18 cellular contexts compared by ENCODE assay signal in the genomic region with DNA sequence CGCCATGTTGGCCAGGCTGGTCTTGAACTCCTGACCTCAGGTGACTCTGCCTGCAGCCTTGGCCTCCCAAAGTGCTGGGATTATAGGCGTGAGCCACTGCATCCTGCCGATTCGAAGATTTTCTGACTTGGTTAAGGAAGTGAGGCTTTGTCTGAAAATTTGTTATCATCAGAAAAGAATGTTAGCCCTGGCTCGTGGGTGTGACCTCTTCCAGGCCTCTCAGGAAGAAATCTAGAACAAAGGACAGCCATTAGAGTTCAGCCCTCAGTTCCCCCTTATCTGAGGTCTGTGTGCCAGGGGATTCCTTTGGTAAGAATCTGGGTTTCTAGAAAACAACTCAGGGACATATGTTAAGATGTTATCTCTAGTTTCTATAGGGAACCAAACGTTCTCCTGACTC. TPM values are rescaled to one million over a fixed set of nuclear protein-coding genes. Genes with fewer than 3 reads are reported as not detected.
A peak's percentile ranks its signal among the peaks of the same experiment; 100 is the strongest.
DNase-seq lines count a peak whose midpoint lies in the region; TF ChIP-seq lines count a peak whose summit lies in the region.
"Had no signal": no experiment of that assay in that cellular context is flagged by ENCODE, and none has a peak within 500 bp of the region (broad histone marks: within the 10 kb centered on the region; RNA-seq: fewer than 3 reads in every experiment).

No MANE protein-coding gene starts in this region.

- 40 to 50% methylated on average over 6 of the region's 6 CpGs for WGBS in tibial nerve, 2 donors

- H3K36me3 ChIP-seq in tibial nerve, result no peaks in the 10 kb centered on the region

- H3K4me1 Mint-ChIP-seq in HFFc6 (ENCODE audit: low read depth), result peaks cover 50% of the 10 kb centered on the region
- H3K4me1 Mint-ChIP-seq: activated CD8-positive, alpha-beta memory T cell treated with anti-CD3 and anti-CD28 coated beads, Interleukin-2, amount 10 ng/mL, durations not matched to agents 7 days and 5 days; B cell had no signal

- H3K27me3 ChIP-seq in tibial nerve, result peaks cover 0 to 13% of the 10 kb centered on the region in 2 donors

- H3K4me3 ChIP-seq in astrocyte of the spinal cord (ENCODE audit: low read depth, low read length) (no peak overlapping the region), tibial nerve (no peak overlapping the region)

- TF ChIP-seq POLR2A in tibial nerve (IDR thresholded peaks at IDR 0.05), result no peak

- no peak for TF ChIP-seq CTCF in HFFc6 (IDR thresholded peaks at IDR 0.05)
- no peak for TF ChIP-seq CTCF in astrocyte of the spinal cord (IDR thresholded peaks at IDR 0.05; ENCODE audit: low read depth, low read length)
- no peak for TF ChIP-seq CTCF in tibial nerve (IDR thresholded peaks at IDR 0.05)
- TF ChIP-seq CTCF in GM13976 (IDR thresholded peaks at IDR 0.05; ENCODE audit: borderline replicate concordance, control extremely low read depth, extremely low read depth, insufficient read depth, missing control alignments), result no peak

- peak overlapping the region; percentile 78 for H3K27ac Mint-ChIP-seq in HFFc6
- H3K27ac Mint-ChIP-seq: activated CD8-positive, alpha-beta memory T cell treated with anti-CD3 and anti-CD28 coated beads, Interleukin-2, amount 10 ng/mL, durations not matched to agents 7 days and 5 days; activated naive CD8-positive, alpha-beta T cell; B cell had no signal

- H3K9me3 Mint-ChIP-seq in HFFc6, result no peaks in the 10 kb centered on the region

- H3K27me3 Mint-ChIP-seq in HFFc6 (ENCODE audit: insufficient read depth), result no peaks in the 10 kb centered on the region
- H3K27me3 Mint-ChIP-seq: activated naive CD8-positive, alpha-beta T cell had no signal

- no peak overlapping the region for H3K27ac ChIP-seq in tibial nerve

- TF ChIP-seq EP300 in tibial nerve (IDR thresholded peaks at IDR 0.05), result no peak

- peaks cover 0 to 3% (median 0%) of the 10 kb centered on the region in 4 donors for H3K4me1 ChIP-seq in tibial nerve

- in situ Hi-C loops in astrocyte of the spinal cord (cut with HindIII; ENCODE audit: low sequenced_read_pairs) (no loop called here), GM13976 (cut with MboI; ENCODE audit: low sequenced_read_pairs, unreplicated experiment) (loop anchor here (10.0 kb wide), 1 partner anchor 73 kb away; no protein-coding TSS in a partner anchor)

- no peak overlapping the region for H3K4me3 Mint-ChIP-seq in HFFc6
- H3K4me3 Mint-ChIP-seq: activated CD8-positive, alpha-beta memory T cell treated with anti-CD3 and anti-CD28 coated beads, Interleukin-2, amount 10 ng/mL, durations not matched to agents 7 days and 5 days; activated naive CD8-positive, alpha-beta T cell; B cell had no signal

- DNase-seq in A172 (ENCODE audit: low spot score) (peak; percentile 52), HFFc6 (peak; percentile 55), astrocyte of the spinal cord (ENCODE audit: low read depth, low spot score) (peak; percentile 44), islet precursor cell (peak; percentile 69), tibial nerve (ENCODE audit: low spot score in 2 of 2) (no peak), hepatic stellate cell (ENCODE audit: low spot score) (no peak), NCI-H446 treated with DMSO at 0.1 percent for 48 hours (lab: John Stamatoyannopoulos, UW) (no peak), GM13976 (ENCODE audit: low spot score) (no peak)
- DNase-seq: activated CD8-positive, alpha-beta memory T cell treated with anti-CD3 and anti-CD28 coated beads, Interleukin-2, amount 10 ng/mL, durations not matched to agents 7 days and 5 days; glutamatergic neuron; NCI-H146; NCI-H524 treated with DMSO at 0.1 percent for 48 hours; stimulated activated CD4-positive, alpha-beta T cell treated with anti-CD3 and anti-CD28 coated beads, Interleukin-1b, Interleukin-23, amount 100 ng/mL, for 48 hours had no signal

- H3K9me3 ChIP-seq in tibial nerve, result no peaks in the 10 kb centered on the region

- no peaks in the 10 kb centered on the region for H3K36me3 Mint-ChIP-seq in HFFc6 (ENCODE audit: low read depth)
- H3K36me3 Mint-ChIP-seq: activated CD8-positive, alpha-beta memory T cell treated with anti-CD3 and anti-CD28 coated beads, Interleukin-2, amount 10 ng/mL, durations not matched to agents 7 days and 5 days; activated naive CD8-positive, alpha-beta T cell had no signal

RNA-seq across cellular contexts. Expression of a gene that starts 6.2 kb away (rescaled TPM):
- not detected in 2 replicates for total RNA-seq in A172 (2014; rRNA removed; shearing (Covaris generic))
- total RNA-seq in HFFc6 (2021; fragmentation: NEBNext Ultra II Directional; extraction: Animal tissue kit (Norgen Biotek cat#: 25700)), result not detected
- total RNA-seq in tibial nerve, result not detected
- total RNA-seq: activated CD8-positive, alpha-beta memory T cell treated with anti-CD3 and anti-CD28 coated beads, Interleukin-2, amount 10 ng/mL, durations not matched to agents 7 days and 5 days; B cell; dermis microvascular lymphatic vessel endothelial cell; H4; osteocyte had no signal

RNA-seq across cellular contexts. Expression of a gene that starts 42.4 kb away (rescaled TPM):
- 0.31 TPM in 1 of 2 replicates, not detected in the other for total RNA-seq in A172 (2014; rRNA removed; shearing (Covaris generic))
- under 1 TPM in 5 of 6 experiments, not detected in 1; 0.19 to 0.34 (median 0.23) TPM for total RNA-seq in HFFc6 (2021; fragmentation: NEBNext Ultra II Directional; extraction: Animal tissue kit (Norgen Biotek cat#: 25700))
- total RNA-seq in tibial nerve, result 10 to 100 TPM in 1 of 4 donors, 1 to 10 TPM in 3; 5.1 to 12.2 (median 7.7) TPM
- total RNA-seq: activated CD8-positive, alpha-beta memory T cell treated with anti-CD3 and anti-CD28 coated beads, Interleukin-2, amount 10 ng/mL, durations not matched to agents 7 days and 5 days; B cell had no signal

RNA-seq across cellular contexts. Expression of a gene that starts 45.7 kb away (rescaled TPM):
- 1.0 TPM in 1 of 2 replicates, not detected in the other for total RNA-seq in A172 (2014; rRNA removed; shearing (Covaris generic))
- 1 to 10 TPM; 2.5 to 4.1 (median 3.3) TPM for total RNA-seq in HFFc6 (2021; fragmentation: NEBNext Ultra II Directional; extraction: Animal tissue kit (Norgen Biotek cat#: 25700))
- 10 to 100 TPM in 3 of 4 donors, 1 to 10 TPM in 1; 7.2 to 15.5 (median 12.0) TPM for total RNA-seq in tibial nerve
- total RNA-seq: activated CD8-positive, alpha-beta memory T cell treated with anti-CD3 and anti-CD28 coated beads, Interleukin-2, amount 10 ng/mL, durations not matched to agents 7 days and 5 days; B cell; H4 had no signal

Comparison
In these comparisons a context has a peak if more than half of its experiments do, and no peak if none do; other contexts are left out.
1. DNase-seq: peak in A172 (single experiment), HFFc6 (single experiment), astrocyte of the spinal cord (single experiment) and islet precursor cell (single experiment); none in tibial nerve (0 of 2), hepatic stellate cell (single experiment), NCI-H446 treated with DMSO at 0.1 percent for 48 hours (single experiment) and GM13976 (single experiment).